ENCODE assay signal across 16 cellular contexts in genomic region chr12:27462851-27463250, GRCh38. TPM values are rescaled to one million over a fixed set of nuclear protein-coding genes. Genes with fewer than 3 reads are reported as not detected.
DNase-seq lines count a peak whose midpoint lies in the region; ATAC-seq and TF ChIP-seq lines count a peak whose summit lies in the region.
"Had no signal": no experiment of that assay in that cellular context is flagged by ENCODE, and none has a peak within 500 bp of the region (broad histone marks: within the 10 kb centered on the region; RNA-seq: fewer than 3 reads in every experiment).

No MANE protein-coding gene starts in this region.

- peaks cover 27% of the 10 kb centered on the region for H3F3A ChIP-seq in GM23248 (ENCODE audit: insufficient read depth)

- no peak overlapping the region for H3K4ac ChIP-seq in H9 (ENCODE audit: low read depth, low read length)

- H3K36me3 Mint-ChIP-seq in dendritic cell treated with granulocyte-macrophage colony-stimulating factor and Interleukin-4, amounts not matched to agents 40 ng/mL and 50 ng/mL, for 4 days (ENCODE audit: low read depth) = no peaks in the 10 kb centered on the region
- H3K36me3 Mint-ChIP-seq in nephron (ENCODE audit: low read depth) (no peaks in the 10 kb centered on the region), H9 (ENCODE audit: insufficient read depth in 1 of 3, low read depth in 3 of 3) (no peaks in the 10 kb centered on the region)
- H3K36me3 Mint-ChIP-seq: CD4-positive, alpha-beta memory T cell had no signal

- no peak overlapping the region for H4K5ac ChIP-seq in H9 (ENCODE audit: insufficient read length, low read depth, low read length)

- H3K27ac ChIP-seq in GM23248 (0 out of 2 replicates have a peak overlapping the region, but pooled peaks have one; percentile 14), H9 (ENCODE audit: insufficient read length, low read depth, low read length) (no peak overlapping the region)
- H3K27ac ChIP-seq: epithelial cell of prostate, hepatocyte, suprapubic skin had no signal

- H3K36me3 ChIP-seq in GM23248 (ENCODE audit: low read depth) = no peaks in the 10 kb centered on the region
- H3K36me3 ChIP-seq: suprapubic skin had no signal

- no peak overlapping the region for H2BK5ac ChIP-seq in H9 (ENCODE audit: insufficient read length, low read length)

- H3K79me1 ChIP-seq in H9 (ENCODE audit: insufficient read depth, low read depth, low read length, poor library complexity, severe bottlenecking) = no peaks in the 10 kb centered on the region

- no peak overlapping the region for H3K4me2 ChIP-seq in GM23248 (ENCODE audit: unreplicated experiment)
- H3K4me2 ChIP-seq in H9 (ENCODE audit: insufficient read depth, insufficient read length, low read length) = no peak overlapping the region
- H3K4me2 ChIP-seq: hepatocyte had no signal

- no peak for DNase-seq in GM23248
- peak; percentile 53 for DNase-seq in NCI-H82 (lab: John Stamatoyannopoulos, UW)
- no peak for DNase-seq in H9
- DNase-seq in SKM-1 (lab: John Stamatoyannopoulos, UW; ENCODE audit: unreplicated experiment) = no peak
- DNase-seq in medulla oblongata (ENCODE audit: extremely low spot score) = no peak
- DNase-seq: activated B cell treated with CpG ODN at 0.5 μM for 24 hours; activated CD8-positive, alpha-beta memory T cell treated with anti-CD3 and anti-CD28 coated beads, Interleukin-2, amount 50 U/mL, for 48 hours; CD4-positive, alpha-beta memory T cell; NCI-H1436 treated with DMSO at 0.1 percent for 48 hours; SW 1271 had no signal

- H2AFZ ChIP-seq in GM23248 (no peak overlapping the region), H9 (ENCODE audit: low read length) (no peak overlapping the region)
- H2AFZ ChIP-seq: hepatocyte had no signal

- no peaks in the 10 kb centered on the region for H3K23me2 ChIP-seq in H9 (ENCODE audit: insufficient read length, low read depth, low read length, poor library complexity, severe bottlenecking)

- in situ Hi-C loops in GM23248 (cut with MboI) = no loop called here

- H2BK15ac ChIP-seq in H9 (ENCODE audit: low read depth, low read length) = no peak overlapping the region

- no peak overlapping the region for H3K14ac ChIP-seq in H9 (ENCODE audit: insufficient read depth, low read length)

- H3K27me3 Mint-ChIP-seq in dendritic cell treated with granulocyte-macrophage colony-stimulating factor and Interleukin-4, amounts not matched to agents 40 ng/mL and 50 ng/mL, for 4 days = peaks cover 2% of the 10 kb centered on the region
- H3K27me3 Mint-ChIP-seq in nephron (ENCODE audit: low read depth) (peaks cover 17% of the 10 kb centered on the region), H9 (ENCODE audit: low read depth) (peaks cover 1% of the 10 kb centered on the region; the same call in 1 of the 2 replicates)

- H3K9me3 Mint-ChIP-seq in dendritic cell treated with granulocyte-macrophage colony-stimulating factor and Interleukin-4, amounts not matched to agents 40 ng/mL and 50 ng/mL, for 4 days = no peaks in the 10 kb centered on the region
- peaks cover 3% of the 10 kb centered on the region for H3K9me3 Mint-ChIP-seq in nephron
- H3K9me3 Mint-ChIP-seq in H9 = no peaks in the 10 kb centered on the region

- no peak overlapping the region for H3K56ac ChIP-seq in H9 (ENCODE audit: insufficient read length, low read depth, low read length)

- H3K23ac ChIP-seq in H9 (ENCODE audit: insufficient read length, low read depth, low read length) = no peak overlapping the region

- no peak overlapping the region for H4K91ac ChIP-seq in H9 (ENCODE audit: insufficient read length, low read depth, low read length)

- TF ChIP-seq CTCF in nephron (IDR thresholded peaks at IDR 0.05; ENCODE audit: unreplicated experiment in 3 of 3) (no peak), H9 (conservative IDR thresholded peaks at IDR 0.05) (no peak)

- no peaks in the 10 kb centered on the region for H3K9me2 ChIP-seq in GM23248 (ENCODE audit: insufficient read depth)

- H3K4me1 ChIP-seq in GM23248 (ENCODE audit: insufficient read depth) = peaks cover 24% of the 10 kb centered on the region
- H3K4me1 ChIP-seq in H9 (ENCODE audit: insufficient read depth, low read length) = no peaks in the 10 kb centered on the region

- ATAC-seq in HG02642 (IDR thresholded peaks at IDR 0.05; ENCODE audit: poor library complexity, unreplicated experiment) = no peak

- H3K4me3 Mint-ChIP-seq in dendritic cell treated with granulocyte-macrophage colony-stimulating factor and Interleukin-4, amounts not matched to agents 40 ng/mL and 50 ng/mL, for 4 days = no peak overlapping the region
- H3K4me3 Mint-ChIP-seq in nephron (peak overlapping the region in 1 of 3 experiments; percentile 4), H9 (no peak overlapping the region)
- H3K4me3 Mint-ChIP-seq: activated B cell treated with CpG ODN at 0.5 μM for 24 hours had no signal

- H3K18ac ChIP-seq in H9 (ENCODE audit: insufficient read length, low read depth, low read length) = no peak overlapping the region

- H3K9me3 ChIP-seq in GM23248 (ENCODE audit: low read depth) = no peaks in the 10 kb centered on the region
- no peaks in the 10 kb centered on the region for H3K9me3 ChIP-seq in H9 (ENCODE audit: control insufficient read depth, low read depth, low read length)
- H3K9me3 ChIP-seq: suprapubic skin had no signal

- no peaks in the 10 kb centered on the region for H3K27me3 ChIP-seq in GM23248 (replicated peaks; ENCODE audit: insufficient read depth)
- no peaks in the 10 kb centered on the region for H3K27me3 ChIP-seq in H9 (ENCODE audit: insufficient read depth, low read length)
- H3K27me3 ChIP-seq: hepatocyte, suprapubic skin had no signal

- H2BK20ac ChIP-seq in H9 (ENCODE audit: low read depth, low read length, poor library complexity, severe bottlenecking) = no peak overlapping the region

- H2AK5ac ChIP-seq in H9 (ENCODE audit: insufficient read length, low read length) = no peak overlapping the region

- H3K9ac ChIP-seq in GM23248 (no peak overlapping the region), H9 (ENCODE audit: extremely low read depth, insufficient read length, low read length) (no peak overlapping the region)

- H2BK120ac ChIP-seq in H9 (ENCODE audit: low read depth, low read length, poor library complexity, severe bottlenecking) = no peak overlapping the region

- intact Hi-C loops in dendritic cell treated with granulocyte-macrophage colony-stimulating factor and Interleukin-4, amounts not matched to agents 40 ng/mL and 50 ng/mL, for 4 days (cut with micrococcal nuclease) = no loop called here

- WGBS in GM23248 (ENCODE audit: low coverage in 1 of 2, low lambda C conversion rate in 2 of 2, missing lambda C conversion rate in 2 of 2), 2 experiments = 91 to 97% methylated on average over 8 of the region's 8 CpGs
- WGBS in H9 (ENCODE audit: extremely low coverage, insufficient read length, low lambda C conversion rate) = no CpG with 5 or more reads among the region's 8 CpGs

- no peak overlapping the region for H4K8ac ChIP-seq in H9 (replicated peaks; ENCODE audit: insufficient read length, low read depth, low read length)

- H3K79me2 ChIP-seq in GM23248 (ENCODE audit: insufficient read depth) (no peaks in the 10 kb centered on the region), H9 (ENCODE audit: insufficient read depth, low read length) (no peaks in the 10 kb centered on the region)
- H3K79me2 ChIP-seq: hepatocyte had no signal

- H3T11ph ChIP-seq in H9 (ENCODE audit: low read length) = no peak overlapping the region

- peak overlapping the region; percentile 69 for H3K27ac Mint-ChIP-seq in dendritic cell treated with granulocyte-macrophage colony-stimulating factor and Interleukin-4, amounts not matched to agents 40 ng/mL and 50 ng/mL, for 4 days
- peak overlapping the region; percentile 36 to 63 (median 54) for H3K27ac Mint-ChIP-seq in nephron
- H3K27ac Mint-ChIP-seq in H9 = peak overlapping the region in 1 of 3 experiments; percentile 66; a peak in 1 of 7 replicates
- H3K27ac Mint-ChIP-seq: activated B cell treated with CpG ODN at 0.5 μM for 24 hours had no signal

- H2BK12ac ChIP-seq in H9 (ENCODE audit: insufficient read length, low read depth, low read length) = no peak overlapping the region

- H3K4me1 Mint-ChIP-seq in dendritic cell treated with granulocyte-macrophage colony-stimulating factor and Interleukin-4, amounts not matched to agents 40 ng/mL and 50 ng/mL, for 4 days (ENCODE audit: low read depth) = peaks cover 43% of the 10 kb centered on the region
- peaks cover 29% of the 10 kb centered on the region for H3K4me1 Mint-ChIP-seq in nephron
- peaks cover 0 to 3% of the 10 kb centered on the region in 2 experiments; a peak in 1 of 4 replicates for H3K4me1 Mint-ChIP-seq in H9

- H4K20me1 ChIP-seq in GM23248 (ENCODE audit: insufficient read depth) (no peaks in the 10 kb centered on the region), H9 (ENCODE audit: control insufficient read depth, insufficient read depth, insufficient read length) (no peaks in the 10 kb centered on the region)

- no peak overlapping the region for H3K4me3 ChIP-seq in GM23248
- H3K4me3 ChIP-seq: hepatocyte, suprapubic skin had no signal

RNA-seq across cellular contexts. Expression of gene SMCO2, which starts 16.3 kb away (rescaled TPM):
- total RNA-seq in GM23248 (2014; rRNA removed; shearing (Covaris generic)) = not detected in 2 replicates
- polyA plus RNA-seq in GM23248 (2016; fragmentation: Nextera tagmentation; extraction: Ambion mirVana) = 0.18 TPM in 1 of 2 replicates, not detected in the other
- total RNA-seq in H9 (2021) = 0.20 TPM in 2 replicates
- total RNA-seq: activated B cell treated with CpG ODN at 0.5 μM for 24 hours; CD4-positive, alpha-beta memory T cell; hepatocyte had no signal
- polyA plus RNA-seq: CD4-positive, alpha-beta memory T cell; hepatocyte had no signal
